In the genomic region with DNA sequence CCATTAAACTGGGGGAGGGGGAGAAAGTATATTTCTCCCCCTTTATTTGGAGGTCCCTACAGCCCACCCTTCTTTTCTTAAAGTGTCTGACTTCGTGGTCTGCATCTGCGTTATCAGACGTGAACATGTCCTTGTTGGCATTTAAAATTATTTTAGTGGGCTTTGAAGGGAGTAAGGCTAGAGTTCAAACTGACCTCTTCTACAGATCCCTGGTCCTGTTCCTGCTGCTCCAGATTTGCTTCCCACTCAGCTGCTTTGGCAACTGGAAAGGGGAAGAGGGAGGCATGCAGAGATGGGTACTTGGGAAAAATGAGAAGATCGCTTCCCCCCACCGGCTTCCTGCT, we compare ENCODE assay signal across 1 cellular context.
TF ChIP-seq lines count a peak whose summit lies in the region.

No MANE protein-coding gene starts in this region.

TF ChIP-seq in HEK293, 187 proteins besides CTCF, POLR2A, EP300 and RAD21 (continued from another document):
- TF ChIP-seq ZBTB7A (tag by site-specific recombination; IDR thresholded peaks at IDR 0.05; ENCODE audit: low read depth) (no peak), ZNF214 (tag by site-specific recombination; IDR thresholded peaks at IDR 0.05; ENCODE audit: borderline replicate concordance) (no peak), ZNF426 (tag by site-specific recombination; IDR thresholded peaks at IDR 0.05) (no peak), ZNF311 (tag by site-specific recombination; IDR thresholded peaks at IDR 0.05; ENCODE audit: borderline replicate concordance) (no peak), ZNF510 (tag by site-specific recombination; IDR thresholded peaks at IDR 0.05; ENCODE audit: insufficient replicate concordance) (no peak)
